8 cellular contexts compared by ENCODE assay signal in genomic region chr7:141701489-141702046, GRCh38. TPM values are rescaled to one million over a fixed set of nuclear protein-coding genes. Genes with fewer than 3 reads are reported as not detected.
DNase-seq lines count a peak whose midpoint lies in the region; ATAC-seq and TF ChIP-seq lines count a peak whose summit lies in the region.

No MANE protein-coding gene starts in this region.

- peak overlapping the region; percentile 1 for H4K8ac ChIP-seq in trophoblast cell (ENCODE audit: low read depth, low read length)

- H3K36me3 Mint-ChIP-seq in glutamatergic neuron (ENCODE audit: unreplicated experiment): no peaks in the 10 kb centered on the region

- H3K23ac ChIP-seq in trophoblast cell (ENCODE audit: low read length): no peak overlapping the region

- peak overlapping the region; percentile 81 for H2AFZ ChIP-seq in trophoblast cell (ENCODE audit: insufficient read depth, low read length, poor library complexity)

- no peak overlapping the region for H3K4ac ChIP-seq in trophoblast cell (ENCODE audit: low read depth, low read length)

- H3K27ac Mint-ChIP-seq in glutamatergic neuron (ENCODE audit: unreplicated experiment): no peak overlapping the region

- peak overlapping the region; percentile 71 for H3K18ac ChIP-seq in trophoblast cell (ENCODE audit: low read length)

- no peaks in the 10 kb centered on the region for H3K79me2 ChIP-seq in trophoblast cell (ENCODE audit: control insufficient read depth, insufficient read depth, low read length, poor library complexity)

- H2AK5ac ChIP-seq in trophoblast cell (ENCODE audit: low read length): no peak overlapping the region

- peak overlapping the region; percentile 54 for H3K9ac ChIP-seq in trophoblast cell (ENCODE audit: low read length)

- no peak for TF ChIP-seq EP300 in upper lobe of left lung (IDR thresholded peaks at IDR 0.05)

- no peak overlapping the region for H2BK5ac ChIP-seq in trophoblast cell (ENCODE audit: low read depth, low read length, poor library complexity)

- H3K4me3 Mint-ChIP-seq in glutamatergic neuron (ENCODE audit: unreplicated experiment): peak overlapping the region; percentile 84

- peak overlapping the region; percentile 85 to 96 (median 92) for H3K4me3 ChIP-seq in Peyer's patch
- peak overlapping the region; percentile 75 for H3K4me3 ChIP-seq in trophoblast cell (ENCODE audit: low read depth, low read length)
- H3K4me3 ChIP-seq in upper lobe of left lung: peak overlapping the region; percentile 74 to 97 (median 90)

- TF ChIP-seq POLR2A in Peyer's patch (IDR thresholded peaks at IDR 0.05) (no peak), upper lobe of left lung (IDR thresholded peaks at IDR 0.05) (peak in 2 of 4 donors; percentile 30 to 37)

- H3K9me3 ChIP-seq in Peyer's patch (no peaks in the 10 kb centered on the region), trophoblast cell (ENCODE audit: insufficient read depth, low read depth, low read length) (no peaks in the 10 kb centered on the region), upper lobe of left lung (no peaks in the 10 kb centered on the region)

- peak overlapping the region; percentile 84 for H3K4me2 ChIP-seq in trophoblast cell (ENCODE audit: low read length)

- TF ChIP-seq CTCF in Peyer's patch (IDR thresholded peaks at IDR 0.05): no peak
- no peak for TF ChIP-seq CTCF in glutamatergic neuron (IDR thresholded peaks at IDR 0.05; ENCODE audit: partially characterized antibody, unreplicated experiment)
- TF ChIP-seq CTCF in upper lobe of left lung (IDR thresholded peaks at IDR 0.05): no peak

- ATAC-seq in GM18870 (IDR thresholded peaks at IDR 0.05; ENCODE audit: unreplicated experiment): peak; percentile 51
- ATAC-seq in HG03097 (IDR thresholded peaks at IDR 0.05; ENCODE audit: low FRiP score, unreplicated experiment): peak; percentile 82
- ATAC-seq in upper lobe of left lung (ENCODE audit: low FRiP score in 2 of 2): peak; percentile 66 to 76

- H3K27me3 Mint-ChIP-seq in glutamatergic neuron (ENCODE audit: unreplicated experiment): no peaks in the 10 kb centered on the region

- H4K91ac ChIP-seq in trophoblast cell (ENCODE audit: low read depth, low read length): peak overlapping the region; percentile 85

- H3K4me1 Mint-ChIP-seq in glutamatergic neuron (ENCODE audit: low read depth, unreplicated experiment): peaks cover 15% of the 10 kb centered on the region

- H3K4me1 ChIP-seq in Peyer's patch (peaks cover 0 to 35% (median 4%) of the 10 kb centered on the region in 4 donors), trophoblast cell (ENCODE audit: control insufficient read depth in 1 of 2, insufficient read depth in 2 of 2, low read length in 2 of 2) (peaks cover 0 to 6% of the 10 kb centered on the region in 2 experiments), upper lobe of left lung (peaks cover 17 to 31% (median 23%) of the 10 kb centered on the region in 4 donors)

- no CpG with 5 or more reads among the region's 59 CpGs for WGBS in trophoblast cell (ENCODE audit: extremely low coverage, insufficient coverage, insufficient read length)
- 0 to 1% methylated on average over 4 to 36 of the region's 59 CpGs for WGBS in upper lobe of left lung, 2 donors

- H3K36me3 ChIP-seq in Peyer's patch (no peaks in the 10 kb centered on the region), trophoblast cell (ENCODE audit: control insufficient read depth in 1 of 2, insufficient read depth in 2 of 2, low read length in 2 of 2) (no peaks in the 10 kb centered on the region), upper lobe of left lung (no peaks in the 10 kb centered on the region)

- no peaks in the 10 kb centered on the region for H3K27me3 ChIP-seq in Peyer's patch
- no peaks in the 10 kb centered on the region for H3K27me3 ChIP-seq in trophoblast cell (ENCODE audit: insufficient read depth, low read length)
- no peaks in the 10 kb centered on the region for H3K27me3 ChIP-seq in upper lobe of left lung

- no peak overlapping the region for H2BK12ac ChIP-seq in trophoblast cell (ENCODE audit: low read length)

- peaks cover 2% of the 10 kb centered on the region for H3K9me3 Mint-ChIP-seq in glutamatergic neuron (ENCODE audit: unreplicated experiment)

- H3K27ac ChIP-seq in Peyer's patch (peak overlapping the region; percentile 86 to 92 (median 89)), trophoblast cell (ENCODE audit: low read depth, low read length) (no peak overlapping the region), upper lobe of left lung (peak overlapping the region; percentile 81 to 95 (median 89))

- peak overlapping the region; percentile 66 for H2BK120ac ChIP-seq in trophoblast cell (ENCODE audit: insufficient read depth, low read length, poor library complexity)

- peaks cover 2% of the 10 kb centered on the region for H3K79me1 ChIP-seq in trophoblast cell (ENCODE audit: low read length)

- H3K14ac ChIP-seq in trophoblast cell (ENCODE audit: low read length): no peak overlapping the region

- peak; percentile 67 for DNase-seq in AG20443 (ENCODE audit: low spot score)
- peak; percentile 62 to 83 (median 70) for DNase-seq in Peyer's patch
- DNase-seq in activated effector memory CD4-positive, alpha-beta T cell treated with anti-CD3 and anti-CD28 coated beads, Interleukin-2, amount 50 U/mL, for 16 hours: peak; percentile 89
- DNase-seq in glutamatergic neuron: peak; percentile 63
- no peak for DNase-seq in trophoblast cell
- peak; percentile 40 to 90 for DNase-seq in upper lobe of left lung

- H4K12ac ChIP-seq in trophoblast cell (ENCODE audit: low read depth, low read length): no peak overlapping the region

RNA-seq across cellular contexts. Expression of gene DENND11, which starts 0.4 kb away (rescaled TPM):
- total RNA-seq in Peyer's patch (10 to 100 TPM; 22.6 to 31.0 (median 26.4) TPM), glutamatergic neuron (ENCODE audit: unreplicated experiment) (9.5 TPM), upper lobe of left lung (10 to 100 TPM; 17.5 to 36.0 (median 29.1) TPM)
- polyA plus RNA-seq in trophoblast cell (2013): 10.9 and 11.5 TPM in 2 replicates

RNA-seq across cellular contexts. Expression of gene WEE2, which starts 6.6 kb away (rescaled TPM):
- total RNA-seq in Peyer's patch: not detected
- not detected for total RNA-seq in glutamatergic neuron (ENCODE audit: unreplicated experiment)
- 0.03 TPM in 1 of 2 replicates, not detected in the other for polyA plus RNA-seq in trophoblast cell (2013)
- under 1 TPM in 1 of 6 donors, not detected in 5; 0.78 TPM for total RNA-seq in upper lobe of left lung

RNA-seq across cellular contexts. Expression of gene SSBP1, which starts 36.6 kb away (rescaled TPM):
- total RNA-seq in Peyer's patch: 100 to 1,000 TPM in 1 of 4 donors, 10 to 100 TPM in 3; 54.4 to 106 (median 67.7) TPM
- 123 TPM for total RNA-seq in glutamatergic neuron (ENCODE audit: unreplicated experiment)
- polyA plus RNA-seq in trophoblast cell (2013): 256 and 262 TPM in 2 replicates
- total RNA-seq in upper lobe of left lung: 100 to 1,000 TPM in 1 of 6 donors, 10 to 100 TPM in 5; 30.2 to 114 (median 66.8) TPM

Comparison
In these comparisons a context has a peak if more than half of its experiments do, and no peak if none do; other contexts are left out.
1. DNase-seq: peak in AG20443 (single experiment), Peyer's patch (3 of 3), activated effector memory CD4-positive, alpha-beta T cell treated with anti-CD3 and anti-CD28 coated beads, Interleukin-2, amount 50 U/mL, for 16 hours (single experiment), glutamatergic neuron (single experiment) and upper lobe of left lung (2 of 2); none in trophoblast cell (0 of 2).
2. Peak in every context shown above with its lines, with median percentiles within 50 percentile points of each other: ATAC-seq and H3K4me3 ChIP-seq.